ENCODE assay signal across 11 cellular contexts in the genomic region with DNA sequence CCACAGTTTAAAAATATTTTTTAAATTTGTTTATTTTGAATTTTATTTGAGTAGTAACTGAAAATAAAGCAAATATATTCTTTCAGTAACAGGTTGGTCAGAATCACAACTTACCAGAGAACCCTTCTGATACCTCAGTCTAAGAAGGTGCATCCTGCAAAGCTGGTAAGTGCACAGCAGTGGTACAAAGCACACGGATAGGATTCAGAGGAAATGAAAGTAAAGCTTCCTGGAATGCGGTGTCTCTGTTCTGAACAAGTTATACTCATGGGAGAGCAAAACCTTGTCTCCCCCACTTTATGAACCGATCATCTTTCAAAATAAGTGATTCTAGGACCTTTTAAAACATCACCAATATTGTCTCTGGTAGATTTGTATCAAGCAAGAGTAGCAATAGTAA.
DNase-seq lines count a peak whose midpoint lies in the region; ATAC-seq and TF ChIP-seq lines count a peak whose summit lies in the region.
"Had no signal": no experiment of that assay in that cellular context is flagged by ENCODE, and none has a peak within 500 bp of the region (broad histone marks: within the 10 kb centered on the region; RNA-seq: fewer than 3 reads in every experiment).

No MANE protein-coding gene starts in this region.

- no peak overlapping the region for H3K9ac ChIP-seq in smooth muscle cell (ENCODE audit: low read depth)

- H3F3A ChIP-seq in smooth muscle cell (ENCODE audit: low read depth), result no peaks in the 10 kb centered on the region

- no peak overlapping the region for H3K4me3 ChIP-seq in smooth muscle cell

- DNase-seq in NCI-H345 (lab: John Stamatoyannopoulos, UW) (peak; percentile 18), NCI-H345 treated with DMSO at 0.1 percent for 48 hours (lab: John Stamatoyannopoulos, UW; ENCODE audit: unreplicated experiment) (no peak), SHP77 treated with DMSO at 0.1 percent for 48 hours (lab: John Stamatoyannopoulos, UW) (peak; percentile 65), fibroblast of peridontal ligament (ENCODE audit: extremely low read depth) (peak; percentile 44), smooth muscle cell (lab: John Stamatoyannopoulos, UW; ENCODE audit: unreplicated experiment) (no peak)
- DNase-seq in activated naive CD4-positive, alpha-beta T cell treated with Interleukin-2 at 50 U/mL for 16 hours, result no peak
- no peak for DNase-seq in activated CD4-positive, alpha-beta T cell treated with anti-CD3 and anti-CD28 coated beads for 4 hours
- DNase-seq: activated B cell treated with CpG ODN at 0.5 μM for 24 hours, head of caudate nucleus had no signal

- no peaks in the 10 kb centered on the region for H4K20me1 ChIP-seq in smooth muscle cell (ENCODE audit: low read depth)

- H3K9me3 ChIP-seq in smooth muscle cell (replicated peaks; ENCODE audit: low read depth), result no peaks in the 10 kb centered on the region

- no peak for ATAC-seq in GM18511 (IDR thresholded peaks at IDR 0.05; ENCODE audit: unreplicated experiment)

- no peak for TF ChIP-seq CTCF in smooth muscle cell (IDR thresholded peaks at IDR 0.05; ENCODE audit: borderline replicate concordance, insufficient read depth, poor library complexity, severe bottlenecking)

- peak overlapping the region; percentile 55 for H2AFZ ChIP-seq in smooth muscle cell (ENCODE audit: low read depth)

- H3K4me1 ChIP-seq in smooth muscle cell (ENCODE audit: low read depth), result no peaks in the 10 kb centered on the region

- no peaks in the 10 kb centered on the region for H3K79me2 ChIP-seq in smooth muscle cell (ENCODE audit: low read depth)

- 74% methylated on average over 3 of the region's 3 CpGs for WGBS in smooth muscle cell (ENCODE audit: low lambda C conversion rate)

- H3K4me2 ChIP-seq in smooth muscle cell, result no peak overlapping the region

- no peaks in the 10 kb centered on the region for H3K27me3 ChIP-seq in smooth muscle cell (ENCODE audit: low read depth)

- H3K36me3 ChIP-seq in smooth muscle cell (ENCODE audit: low read depth), result no peaks in the 10 kb centered on the region

- H3K27ac ChIP-seq in smooth muscle cell (ENCODE audit: low read depth), result no peak overlapping the region
- H3K27ac ChIP-seq: 22Rv1 had no signal

Comparison
In these comparisons a context has a peak if more than half of its experiments do, and no peak if none do; other contexts are left out.
1. DNase-seq: peak in NCI-H345 (single experiment), SHP77 treated with DMSO at 0.1 percent for 48 hours (single experiment) and fibroblast of peridontal ligament (single experiment); none in NCI-H345 treated with DMSO at 0.1 percent for 48 hours (single experiment), smooth muscle cell (single experiment), activated naive CD4-positive, alpha-beta T cell treated with Interleukin-2 at 50 U/mL for 16 hours (single experiment) and activated CD4-positive, alpha-beta T cell treated with anti-CD3 and anti-CD28 coated beads for 4 hours (0 of 2).